ENCODE assay signal across 1 cellular context in the genomic region with DNA sequence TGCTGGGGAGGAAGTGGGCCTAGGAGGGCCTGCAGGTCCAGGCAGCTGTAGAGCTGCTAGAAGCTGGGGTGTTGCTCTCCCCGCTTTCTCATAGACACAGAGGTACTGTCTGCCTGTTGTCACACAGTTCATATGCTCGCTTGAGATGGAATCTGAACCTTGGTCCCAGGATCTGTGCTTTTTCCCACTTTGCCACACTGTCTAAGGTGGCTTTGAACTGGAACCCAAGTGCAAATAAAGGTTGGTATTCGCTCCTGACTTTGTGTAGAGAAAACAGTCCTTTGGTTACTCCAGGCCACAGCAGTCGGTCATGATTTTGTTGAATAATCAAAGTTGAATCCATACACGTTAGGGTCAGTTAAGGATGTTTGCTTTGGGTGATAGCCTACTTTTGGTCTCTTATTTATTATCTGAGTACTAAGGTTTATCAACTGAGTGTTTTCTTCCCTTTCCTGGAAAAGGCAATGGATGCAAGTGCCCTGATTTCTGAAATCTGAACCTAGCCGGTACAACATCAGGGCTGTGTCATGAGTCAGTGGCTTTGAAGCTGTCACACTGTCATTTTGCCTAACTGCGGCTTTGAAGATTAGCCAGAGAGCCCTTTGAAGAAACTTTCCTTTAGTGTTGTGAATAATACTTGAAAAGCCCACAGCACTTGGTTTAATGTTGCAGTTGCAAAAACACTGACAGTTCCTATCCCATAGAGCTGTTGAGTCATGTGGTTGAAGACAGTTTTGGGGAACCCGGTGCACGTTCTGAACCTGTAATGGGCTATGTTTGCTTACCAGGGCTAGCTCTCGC.
TF ChIP-seq lines count a peak whose summit lies in the region.

No MANE protein-coding gene starts in this region.

TF ChIP-seq in HepG2, 621 proteins besides CTCF, POLR2A, EP300 and RAD21 (continued from another document and continues in another):
- TF ChIP-seq ZZZ3 (CRISPR knock-in tag; IDR thresholded peaks at IDR 0.05; ENCODE audit: borderline replicate concordance) (0 out of 2 replicates have a peak, but pooled peaks have one; percentile 41), ZNF720 (CRISPR knock-in tag; IDR thresholded peaks at IDR 0.05) (no peak), ZNF883 (CRISPR knock-in tag; IDR thresholded peaks at IDR 0.05; ENCODE audit: not compliant biosample characterization) (no peak), RELA (CRISPR knock-in tag; IDR thresholded peaks at IDR 0.05) (peak; percentile 56; the same call in 1 of the 2 replicates), ZNF598 (CRISPR knock-in tag; IDR thresholded peaks at IDR 0.05; ENCODE audit: borderline replicate concordance) (no peak), STAT5B (CRISPR knock-in tag; IDR thresholded peaks at IDR 0.05) (no peak), PAF1 (CRISPR knock-in tag; IDR thresholded peaks at IDR 0.05) (0 out of 2 replicates have a peak, but pooled peaks have one; percentile 66), ZNF605 (CRISPR knock-in tag; IDR thresholded peaks at IDR 0.05) (peak; percentile 28; the same call in 1 of the 2 replicates), SMC3 (IDR thresholded peaks at IDR 0.05; ENCODE audit: low read length) (peak; percentile 33), MTF1 (CRISPR knock-in tag; IDR thresholded peaks at IDR 0.05) (no peak), FOXO1 (CRISPR knock-in tag; IDR thresholded peaks at IDR 0.05) (peak; percentile 93), ZNF121 (CRISPR knock-in tag; IDR thresholded peaks at IDR 0.05) (peak; percentile 52), ZNF816 (CRISPR knock-in tag; IDR thresholded peaks at IDR 0.05; ENCODE audit: borderline replicate concordance) (peak; percentile 41; the same call in 1 of the 2 replicates), ZNF205 (CRISPR knock-in tag; IDR thresholded peaks at IDR 0.05) (peak; percentile 42; the same call in 1 of the 2 replicates), FOSL2 (CRISPR knock-in tag; IDR thresholded peaks at IDR 0.05) (peak; percentile 98), RCOR2 (CRISPR knock-in tag; IDR thresholded peaks at IDR 0.05) (peak; percentile 85; the same call in 1 of the 2 replicates), ZNF672 (CRISPR knock-in tag; IDR thresholded peaks at IDR 0.05) (no peak), RFX3 (CRISPR knock-in tag; IDR thresholded peaks at IDR 0.05) (no peak), ZKSCAN8 (CRISPR knock-in tag; IDR thresholded peaks at IDR 0.05; ENCODE audit: borderline replicate concordance) (peak; percentile 73; the same call in 1 of the 2 replicates), NAIF1 (CRISPR knock-in tag; IDR thresholded peaks at IDR 0.05; ENCODE audit: borderline replicate concordance) (peak; percentile 94), ZNF550 (CRISPR knock-in tag; IDR thresholded peaks at IDR 0.05; ENCODE audit: borderline replicate concordance) (no peak), CCDC6 (CRISPR knock-in tag; IDR thresholded peaks at IDR 0.05) (peak; percentile 61; the same call in 1 of the 2 replicates), GATAD2A (CRISPR knock-in tag; IDR thresholded peaks at IDR 0.05) (peak; percentile 84), ZNF850 (CRISPR knock-in tag; conservative IDR thresholded peaks at IDR 0.05) (no peak), ZNF335 (CRISPR knock-in tag; IDR thresholded peaks at IDR 0.05) (no peak), SRSF1 (optimal IDR thresholded peaks at IDR 0.05; ENCODE audit: low read depth, low read length) (no peak), ZNF879 (CRISPR knock-in tag; IDR thresholded peaks at IDR 0.05) (no peak)
- TF ChIP-seq, protein P1, sequence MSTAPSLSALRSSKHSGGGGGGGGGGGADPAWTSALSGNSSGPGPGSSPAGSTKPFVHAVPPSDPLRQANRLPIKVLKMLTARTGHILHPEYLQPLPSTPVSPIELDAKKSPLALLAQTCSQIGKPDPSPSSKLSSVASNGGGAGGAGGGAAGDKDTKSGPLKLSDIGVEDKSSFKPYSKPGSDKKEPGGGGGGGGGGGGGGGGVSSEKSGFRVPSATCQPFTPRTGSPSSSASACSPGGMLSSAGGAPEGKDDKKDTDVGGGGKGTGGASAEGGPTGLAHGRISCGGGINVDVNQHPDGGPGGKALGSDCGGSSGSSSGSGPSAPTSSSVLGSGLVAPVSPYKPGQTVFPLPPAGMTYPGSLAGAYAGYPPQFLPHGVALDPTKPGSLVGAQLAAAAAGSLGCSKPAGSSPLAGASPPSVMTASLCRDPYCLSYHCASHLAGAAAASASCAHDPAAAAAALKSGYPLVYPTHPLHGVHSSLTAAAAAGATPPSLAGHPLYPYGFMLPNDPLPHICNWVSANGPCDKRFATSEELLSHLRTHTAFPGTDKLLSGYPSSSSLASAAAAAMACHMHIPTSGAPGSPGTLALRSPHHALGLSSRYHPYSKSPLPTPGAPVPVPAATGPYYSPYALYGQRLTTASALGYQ (CRISPR knock-in tag; IDR thresholded peaks at IDR 0.05), result peak; percentile 90
- TF ChIP-seq, protein P2, sequence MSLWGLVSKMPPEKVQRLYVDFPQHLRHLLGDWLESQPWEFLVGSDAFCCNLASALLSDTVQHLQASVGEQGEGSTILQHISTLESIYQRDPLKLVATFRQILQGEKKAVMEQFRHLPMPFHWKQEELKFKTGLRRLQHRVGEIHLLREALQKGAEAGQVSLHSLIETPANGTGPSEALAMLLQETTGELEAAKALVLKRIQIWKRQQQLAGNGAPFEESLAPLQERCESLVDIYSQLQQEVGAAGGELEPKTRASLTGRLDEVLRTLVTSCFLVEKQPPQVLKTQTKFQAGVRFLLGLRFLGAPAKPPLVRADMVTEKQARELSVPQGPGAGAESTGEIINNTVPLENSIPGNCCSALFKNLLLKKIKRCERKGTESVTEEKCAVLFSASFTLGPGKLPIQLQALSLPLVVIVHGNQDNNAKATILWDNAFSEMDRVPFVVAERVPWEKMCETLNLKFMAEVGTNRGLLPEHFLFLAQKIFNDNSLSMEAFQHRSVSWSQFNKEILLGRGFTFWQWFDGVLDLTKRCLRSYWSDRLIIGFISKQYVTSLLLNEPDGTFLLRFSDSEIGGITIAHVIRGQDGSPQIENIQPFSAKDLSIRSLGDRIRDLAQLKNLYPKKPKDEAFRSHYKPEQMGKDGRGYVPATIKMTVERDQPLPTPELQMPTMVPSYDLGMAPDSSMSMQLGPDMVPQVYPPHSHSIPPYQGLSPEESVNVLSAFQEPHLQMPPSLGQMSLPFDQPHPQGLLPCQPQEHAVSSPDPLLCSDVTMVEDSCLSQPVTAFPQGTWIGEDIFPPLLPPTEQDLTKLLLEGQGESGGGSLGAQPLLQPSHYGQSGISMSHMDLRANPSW (CRISPR knock-in tag; IDR thresholded peaks at IDR 0.05; ENCODE audit: borderline replicate concordance), result no peak
- TF ChIP-seq, protein P3, sequence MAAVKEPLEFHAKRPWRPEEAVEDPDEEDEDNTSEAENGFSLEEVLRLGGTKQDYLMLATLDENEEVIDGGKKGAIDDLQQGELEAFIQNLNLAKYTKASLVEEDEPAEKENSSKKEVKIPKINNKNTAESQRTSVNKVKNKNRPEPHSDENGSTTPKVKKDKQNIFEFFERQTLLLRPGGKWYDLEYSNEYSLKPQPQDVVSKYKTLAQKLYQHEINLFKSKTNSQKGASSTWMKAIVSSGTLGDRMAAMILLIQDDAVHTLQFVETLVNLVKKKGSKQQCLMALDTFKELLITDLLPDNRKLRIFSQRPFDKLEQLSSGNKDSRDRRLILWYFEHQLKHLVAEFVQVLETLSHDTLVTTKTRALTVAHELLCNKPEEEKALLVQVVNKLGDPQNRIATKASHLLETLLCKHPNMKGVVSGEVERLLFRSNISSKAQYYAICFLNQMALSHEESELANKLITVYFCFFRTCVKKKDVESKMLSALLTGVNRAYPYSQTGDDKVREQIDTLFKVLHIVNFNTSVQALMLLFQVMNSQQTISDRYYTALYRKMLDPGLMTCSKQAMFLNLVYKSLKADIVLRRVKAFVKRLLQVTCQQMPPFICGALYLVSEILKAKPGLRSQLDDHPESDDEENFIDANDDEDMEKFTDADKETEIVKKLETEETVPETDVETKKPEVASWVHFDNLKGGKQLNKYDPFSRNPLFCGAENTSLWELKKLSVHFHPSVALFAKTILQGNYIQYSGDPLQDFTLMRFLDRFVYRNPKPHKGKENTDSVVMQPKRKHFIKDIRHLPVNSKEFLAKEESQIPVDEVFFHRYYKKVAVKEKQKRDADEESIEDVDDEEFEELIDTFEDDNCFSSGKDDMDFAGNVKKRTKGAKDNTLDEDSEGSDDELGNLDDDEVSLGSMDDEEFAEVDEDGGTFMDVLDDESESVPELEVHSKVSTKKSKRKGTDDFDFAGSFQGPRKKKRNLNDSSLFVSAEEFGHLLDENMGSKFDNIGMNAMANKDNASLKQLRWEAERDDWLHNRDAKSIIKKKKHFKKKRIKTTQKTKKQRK (IDR thresholded peaks at IDR 0.05; ENCODE audit: low read length), result no peak
- TF ChIP-seq, protein P4, sequence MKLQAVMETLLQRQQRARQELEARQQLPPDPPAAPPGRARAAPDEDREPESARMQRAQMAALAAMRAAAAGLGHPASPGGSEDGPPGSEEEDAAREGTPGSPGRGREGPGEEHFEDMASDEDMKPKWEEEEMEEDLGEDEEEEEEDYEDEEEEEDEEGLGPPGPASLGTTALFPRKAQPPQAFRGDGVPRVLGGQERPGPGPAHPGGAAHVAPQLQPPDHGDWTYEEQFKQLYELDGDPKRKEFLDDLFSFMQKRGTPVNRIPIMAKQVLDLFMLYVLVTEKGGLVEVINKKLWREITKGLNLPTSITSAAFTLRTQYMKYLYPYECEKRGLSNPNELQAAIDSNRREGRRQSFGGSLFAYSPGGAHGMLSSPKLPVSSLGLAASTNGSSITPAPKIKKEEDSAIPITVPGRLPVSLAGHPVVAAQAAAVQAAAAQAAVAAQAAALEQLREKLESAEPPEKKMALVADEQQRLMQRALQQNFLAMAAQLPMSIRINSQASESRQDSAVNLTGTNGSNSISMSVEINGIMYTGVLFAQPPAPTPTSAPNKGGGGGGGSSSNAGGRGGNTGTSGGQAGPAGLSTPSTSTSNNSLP (IDR thresholded peaks at IDR 0.05; ENCODE audit: low read depth, low read length), result peak; percentile 89
- TF ChIP-seq, protein P5, sequence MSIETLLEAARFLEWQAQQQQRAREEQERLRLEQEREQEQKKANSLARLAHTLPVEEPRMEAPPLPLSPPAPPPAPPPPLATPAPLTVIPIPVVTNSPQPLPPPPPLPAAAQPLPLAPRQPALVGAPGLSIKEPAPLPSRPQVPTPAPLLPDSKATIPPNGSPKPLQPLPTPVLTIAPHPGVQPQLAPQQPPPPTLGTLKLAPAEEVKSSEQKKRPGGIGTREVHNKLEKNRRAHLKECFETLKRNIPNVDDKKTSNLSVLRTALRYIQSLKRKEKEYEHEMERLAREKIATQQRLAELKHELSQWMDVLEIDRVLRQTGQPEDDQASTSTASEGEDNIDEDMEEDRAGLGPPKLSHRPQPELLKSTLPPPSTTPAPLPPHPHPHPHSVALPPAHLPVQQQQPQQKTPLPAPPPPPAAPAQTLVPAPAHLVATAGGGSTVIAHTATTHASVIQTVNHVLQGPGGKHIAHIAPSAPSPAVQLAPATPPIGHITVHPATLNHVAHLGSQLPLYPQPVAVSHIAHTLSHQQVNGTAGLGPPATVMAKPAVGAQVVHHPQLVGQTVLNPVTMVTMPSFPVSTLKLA (IDR thresholded peaks at IDR 0.05), result no peak
- TF ChIP-seq, protein P6, sequence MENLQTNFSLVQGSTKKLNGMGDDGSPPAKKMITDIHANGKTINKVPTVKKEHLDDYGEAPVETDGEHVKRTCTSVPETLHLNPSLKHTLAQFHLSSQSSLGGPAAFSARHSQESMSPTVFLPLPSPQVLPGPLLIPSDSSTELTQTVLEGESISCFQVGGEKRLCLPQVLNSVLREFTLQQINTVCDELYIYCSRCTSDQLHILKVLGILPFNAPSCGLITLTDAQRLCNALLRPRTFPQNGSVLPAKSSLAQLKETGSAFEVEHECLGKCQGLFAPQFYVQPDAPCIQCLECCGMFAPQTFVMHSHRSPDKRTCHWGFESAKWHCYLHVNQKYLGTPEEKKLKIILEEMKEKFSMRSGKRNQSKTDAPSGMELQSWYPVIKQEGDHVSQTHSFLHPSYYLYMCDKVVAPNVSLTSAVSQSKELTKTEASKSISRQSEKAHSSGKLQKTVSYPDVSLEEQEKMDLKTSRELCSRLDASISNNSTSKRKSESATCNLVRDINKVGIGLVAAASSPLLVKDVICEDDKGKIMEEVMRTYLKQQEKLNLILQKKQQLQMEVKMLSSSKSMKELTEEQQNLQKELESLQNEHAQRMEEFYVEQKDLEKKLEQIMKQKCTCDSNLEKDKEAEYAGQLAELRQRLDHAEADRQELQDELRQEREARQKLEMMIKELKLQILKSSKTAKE (CRISPR knock-in tag; IDR thresholded peaks at IDR 0.05; ENCODE audit: borderline replicate concordance), result peak; percentile 72; the same call in 1 of the 2 replicates
- TF ChIP-seq, protein P7, sequence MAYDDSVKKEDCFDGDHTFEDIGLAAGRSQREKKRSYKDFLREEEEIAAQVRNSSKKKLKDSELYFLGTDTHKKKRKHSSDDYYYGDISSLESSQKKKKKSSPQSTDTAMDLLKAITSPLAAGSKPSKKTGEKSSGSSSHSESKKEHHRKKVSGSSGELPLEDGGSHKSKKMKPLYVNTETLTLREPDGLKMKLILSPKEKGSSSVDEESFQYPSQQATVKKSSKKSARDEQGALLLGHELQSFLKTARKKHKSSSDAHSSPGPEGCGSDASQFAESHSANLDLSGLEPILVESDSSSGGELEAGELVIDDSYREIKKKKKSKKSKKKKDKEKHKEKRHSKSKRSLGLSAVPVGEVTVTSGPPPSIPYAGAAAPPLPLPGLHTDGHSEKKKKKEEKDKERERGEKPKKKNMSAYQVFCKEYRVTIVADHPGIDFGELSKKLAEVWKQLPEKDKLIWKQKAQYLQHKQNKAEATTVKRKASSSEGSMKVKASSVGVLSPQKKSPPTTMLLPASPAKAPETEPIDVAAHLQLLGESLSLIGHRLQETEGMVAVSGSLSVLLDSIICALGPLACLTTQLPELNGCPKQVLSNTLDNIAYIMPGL (CRISPR knock-in tag; IDR thresholded peaks at IDR 0.05; ENCODE audit: borderline replicate concordance in 1 of 2, low read depth in 1 of 2), result peak in 1 of 2 experiments; percentile 44; a peak in 1 of 4 replicates
- TF ChIP-seq, protein P8, sequence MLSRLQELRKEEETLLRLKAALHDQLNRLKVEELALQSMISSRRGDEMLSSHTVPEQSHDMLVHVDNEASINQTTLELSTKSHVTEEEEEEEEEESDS (CRISPR knock-in tag; IDR thresholded peaks at IDR 0.05; ENCODE audit: borderline replicate concordance), result no peak; the same call in 1 of the 2 replicates
- TF ChIP-seq, protein P9, sequence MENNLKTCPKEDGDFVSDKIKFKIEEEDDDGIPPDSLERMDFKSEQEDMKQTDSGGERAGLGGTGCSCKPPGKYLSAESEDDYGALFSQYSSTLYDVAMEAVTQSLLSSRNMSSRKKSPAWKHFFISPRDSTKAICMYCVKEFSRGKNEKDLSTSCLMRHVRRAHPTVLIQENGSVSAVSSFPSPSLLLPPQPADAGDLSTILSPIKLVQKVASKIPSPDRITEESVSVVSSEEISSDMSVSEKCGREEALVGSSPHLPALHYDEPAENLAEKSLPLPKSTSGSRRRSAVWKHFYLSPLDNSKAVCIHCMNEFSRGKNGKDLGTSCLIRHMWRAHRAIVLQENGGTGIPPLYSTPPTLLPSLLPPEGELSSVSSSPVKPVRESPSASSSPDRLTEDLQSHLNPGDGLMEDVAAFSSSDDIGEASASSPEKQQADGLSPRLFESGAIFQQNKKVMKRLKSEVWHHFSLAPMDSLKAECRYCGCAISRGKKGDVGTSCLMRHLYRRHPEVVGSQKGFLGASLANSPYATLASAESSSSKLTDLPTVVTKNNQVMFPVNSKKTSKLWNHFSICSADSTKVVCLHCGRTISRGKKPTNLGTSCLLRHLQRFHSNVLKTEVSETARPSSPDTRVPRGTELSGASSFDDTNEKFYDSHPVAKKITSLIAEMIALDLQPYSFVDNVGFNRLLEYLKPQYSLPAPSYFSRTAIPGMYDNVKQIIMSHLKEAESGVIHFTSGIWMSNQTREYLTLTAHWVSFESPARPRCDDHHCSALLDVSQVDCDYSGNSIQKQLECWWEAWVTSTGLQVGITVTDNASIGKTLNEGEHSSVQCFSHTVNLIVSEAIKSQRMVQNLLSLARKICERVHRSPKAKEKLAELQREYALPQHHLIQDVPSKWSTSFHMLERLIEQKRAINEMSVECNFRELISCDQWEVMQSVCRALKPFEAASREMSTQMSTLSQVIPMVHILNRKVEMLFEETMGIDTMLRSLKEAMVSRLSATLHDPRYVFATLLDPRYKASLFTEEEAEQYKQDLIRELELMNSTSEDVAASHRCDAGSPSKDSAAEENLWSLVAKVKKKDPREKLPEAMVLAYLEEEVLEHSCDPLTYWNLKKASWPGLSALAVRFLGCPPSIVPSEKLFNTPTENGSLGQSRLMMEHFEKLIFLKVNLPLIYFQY (CRISPR knock-in tag; IDR thresholded peaks at IDR 0.05; ENCODE audit: borderline replicate concordance), result peak; percentile 76
